ENCODE assay signal across 27 cellular contexts in genomic region chr1:179014123-179014522, GRCh38.
"Had no signal": no experiment of that assay in that cellular context is flagged by ENCODE, and none has a peak within 500 bp of the region (broad histone marks: within the 10 kb centered on the region; RNA-seq: fewer than 3 reads in every experiment).

No MANE protein-coding gene starts in this region.

- DNase-seq: hippocampal formation; kidney; left colon; left lung; lower lobe of right lung; mammary epithelial cell; mesenchymal stem cell; naive B cell; natural killer cell; nephron progenitor cell; occipital lobe; ovary; small intestine; spleen; stimulated activated CD4-positive, alpha-beta T cell treated with anti-CD3 and anti-CD28 coated beads, Interleukin-4, amount 100 ng/mL, for 24 hours; stimulated activated naive CD4-positive, alpha-beta T cell treated with Interleukin-2 at 50 U/mL for 16 hours; tibial artery; trophoblast cell; upper lobe of right lung had no signal

- H3K9ac ChIP-seq: neural progenitor cell had no signal

- H3K36me3 ChIP-seq: left lung, lower lobe of right lung, neural progenitor cell, neutrophil, ovary, right atrium auricular region, spleen, suprapubic skin, thoracic aorta, tibial artery, upper lobe of right lung had no signal

- H3K9me3 ChIP-seq: left lung, lower lobe of right lung, neutrophil, ovary, right atrium auricular region, spleen, suprapubic skin, thoracic aorta, tibial artery, upper lobe of right lung had no signal

- H2AFZ ChIP-seq: neural progenitor cell had no signal

- H3K27ac Mint-ChIP-seq: natural killer cell; nephron progenitor cell; neural progenitor cell; progenitor cell of endocrine pancreas; stimulated activated effector memory CD8-positive, alpha-beta T cell treated with anti-CD3 and anti-CD28 coated beads, Interleukin-12 subunit alpha, Interleukin-12 subunit beta, amount 100 ng/mL, for 72 hours had no signal

- H3K27ac ChIP-seq: left lung, lower lobe of right lung, neural progenitor cell, neutrophil, ovary, right atrium auricular region, spleen, suprapubic skin, thoracic aorta, tibial artery, upper lobe of right lung had no signal

- ATAC-seq: left colon, left lung, lower lobe of right lung, natural killer cell, sciatic nerve, upper lobe of right lung had no signal

- H3K4me1 ChIP-seq: neural progenitor cell had no signal

- H3K27me3 ChIP-seq: left lung, neural progenitor cell, neutrophil, ovary, right atrium auricular region, spleen, suprapubic skin, tibial artery, upper lobe of right lung had no signal

- H3K9me3 Mint-ChIP-seq: naive B cell; natural killer cell; nephron progenitor cell; neural progenitor cell; stimulated activated effector memory CD8-positive, alpha-beta T cell treated with anti-CD3 and anti-CD28 coated beads, Interleukin-12 subunit alpha, Interleukin-12 subunit beta, amount 100 ng/mL, for 72 hours had no signal

- H3K4me1 Mint-ChIP-seq: naive B cell; nephron progenitor cell; stimulated activated effector memory CD8-positive, alpha-beta T cell treated with anti-CD3 and anti-CD28 coated beads, Interleukin-12 subunit alpha, Interleukin-12 subunit beta, amount 100 ng/mL, for 72 hours had no signal

- H3K4me2 ChIP-seq: neural progenitor cell had no signal

- H3K4me3 Mint-ChIP-seq: naive B cell; natural killer cell; nephron progenitor cell; neural progenitor cell; stimulated activated effector memory CD8-positive, alpha-beta T cell treated with anti-CD3 and anti-CD28 coated beads, Interleukin-12 subunit alpha, Interleukin-12 subunit beta, amount 100 ng/mL, for 72 hours had no signal

- H3K27me3 Mint-ChIP-seq: naive B cell, progenitor cell of endocrine pancreas had no signal

- H3K4me3 ChIP-seq: left lung, lower lobe of right lung, neural progenitor cell, ovary, right atrium auricular region, spleen, suprapubic skin, thoracic aorta, tibial artery, upper lobe of right lung had no signal
